Comparison of ENCODE assay signal across 18 cellular contexts in genomic region chr10:51302316-51302715, GRCh38.
DNase-seq lines count a peak whose midpoint lies in the region; ATAC-seq, FAIRE-seq and TF ChIP-seq lines count a peak whose summit lies in the region.
"Had no signal": no experiment of that assay in that cellular context is flagged by ENCODE, and none has a peak within 500 bp of the region (broad histone marks: within the 10 kb centered on the region; RNA-seq: fewer than 3 reads in every experiment).

No MANE protein-coding gene starts in this region.

- FAIRE-seq in bronchial epithelial cell (lab: Jason Lieb, UNC), result no peak
- FAIRE-seq: frontal cortex had no signal

- peak; percentile 25 for DNase-seq in AG20443 (ENCODE audit: low spot score)
- DNase-seq in bronchial epithelial cell (ENCODE audit: low read depth), result peak; percentile 17
- no peak for DNase-seq in left cardiac atrium
- DNase-seq in sigmoid colon, result no peak
- DNase-seq in H7, result no peak
- DNase-seq in dorsolateral prefrontal cortex, result no peak
- no peak for DNase-seq in CD1c-positive myeloid dendritic cell (ENCODE audit: extremely low spot score)
- no peak for DNase-seq in MV-4-11 (lab: John Stamatoyannopoulos, UW)
- DNase-seq: activated CD8-positive, alpha-beta memory T cell treated with anti-CD3 and anti-CD28 coated beads for 24 hours; activated naive CD8-positive, alpha-beta T cell treated with anti-CD3 and anti-CD28 coated beads for 36 hours; CD8-positive, alpha-beta memory T cell; NCI-H1694 treated with DMSO at 0.1 percent for 48 hours; NCI-H345; T-helper 2 cell had no signal

- no peaks in the 10 kb centered on the region for H3K9me3 ChIP-seq in sigmoid colon
- H3K9me3 ChIP-seq: prostate gland had no signal

- no peaks in the 10 kb centered on the region for H3K27me3 ChIP-seq in bronchial epithelial cell (ENCODE audit: control insufficient read depth, insufficient read depth, low read length)
- no peaks in the 10 kb centered on the region for H3K27me3 ChIP-seq in sigmoid colon
- H3K27me3 ChIP-seq in H7 (ENCODE audit: control insufficient read depth, insufficient read depth, low read length), result no peaks in the 10 kb centered on the region
- H3K27me3 ChIP-seq in dorsolateral prefrontal cortex, result no peaks in the 10 kb centered on the region

- H3K4me3 ChIP-seq in bronchial epithelial cell (ENCODE audit: low read depth, low read length) (no peak overlapping the region), sigmoid colon (no peak overlapping the region), H7 (ENCODE audit: insufficient read depth, low read depth, low read length) (no peak overlapping the region), dorsolateral prefrontal cortex (no peak overlapping the region)
- H3K4me3 ChIP-seq: prostate gland had no signal

- ATAC-seq in left cardiac atrium, result peak; percentile 39 to 77
- ATAC-seq: natural killer cell treated with Interleukin-12 subunit alpha and Interleukin-12 subunit beta and Interleukin-15 and Interleukin-18, amount 100 ng/mL, for 72 hours; WTC11 had no signal

- peak overlapping the region; percentile 49 to 75 (median 66) for H3K27ac ChIP-seq in sigmoid colon
- peak overlapping the region in 3 of 59 donors; percentile 25 to 32 (median 29) for H3K27ac ChIP-seq in dorsolateral prefrontal cortex
- H3K27ac ChIP-seq: prostate gland had no signal

- TF ChIP-seq CTCF in bronchial epithelial cell (IDR thresholded peaks at IDR 0.05; ENCODE audit: insufficient read depth, low read length, severe bottlenecking) (no peak), sigmoid colon (IDR thresholded peaks at IDR 0.05) (no peak), dorsolateral prefrontal cortex (IDR thresholded peaks at IDR 0.05 in 54 of 56, conservative IDR thresholded peaks at IDR 0.05 in 2 of 56; ENCODE audit: low read depth in 1 of 56, partially characterized antibody in 56 of 56) (no peak)

- 60 to 78% methylated on average over 1 of the region's 1 CpG for WGBS in sigmoid colon, 2 donors

- H3K36me3 ChIP-seq in bronchial epithelial cell (ENCODE audit: control insufficient read depth, insufficient read depth, low read length) (no peaks in the 10 kb centered on the region), sigmoid colon (no peaks in the 10 kb centered on the region), H7 (replicated peaks; ENCODE audit: control insufficient read depth, insufficient read depth, low read length) (no peaks in the 10 kb centered on the region)
- H3K36me3 ChIP-seq: prostate gland had no signal

- intact Hi-C loops in left cardiac atrium (cut with DNase I) (no loop called here), sigmoid colon (cut with DNase I) (loop anchor here (5.0 kb wide), 1 partner anchor 230 kb away; the partner anchor contains the start of gene PRKG1), dorsolateral prefrontal cortex (cut with DNase I) (no loop called here)

- TF ChIP-seq POLR2A in sigmoid colon (IDR thresholded peaks at IDR 0.05), result no peak

- TF ChIP-seq EP300 in sigmoid colon (IDR thresholded peaks at IDR 0.05), result no peak

- H3K4me1 ChIP-seq in sigmoid colon, result peaks cover 0 to 38% (median 33%) of the 10 kb centered on the region in 4 donors
- H3K4me1 ChIP-seq: prostate gland had no signal

Comparison
In these comparisons a context has a peak if more than half of its experiments do, and no peak if none do; other contexts are left out.
1. DNase-seq: peak in AG20443 (single experiment) and bronchial epithelial cell (single experiment); none in left cardiac atrium (single experiment), sigmoid colon (single experiment), H7 (single experiment), dorsolateral prefrontal cortex (0 of 10), CD1c-positive myeloid dendritic cell (single experiment) and MV-4-11 (single experiment).